ENCODE assay signal across 1 cellular context in the genomic region with DNA sequence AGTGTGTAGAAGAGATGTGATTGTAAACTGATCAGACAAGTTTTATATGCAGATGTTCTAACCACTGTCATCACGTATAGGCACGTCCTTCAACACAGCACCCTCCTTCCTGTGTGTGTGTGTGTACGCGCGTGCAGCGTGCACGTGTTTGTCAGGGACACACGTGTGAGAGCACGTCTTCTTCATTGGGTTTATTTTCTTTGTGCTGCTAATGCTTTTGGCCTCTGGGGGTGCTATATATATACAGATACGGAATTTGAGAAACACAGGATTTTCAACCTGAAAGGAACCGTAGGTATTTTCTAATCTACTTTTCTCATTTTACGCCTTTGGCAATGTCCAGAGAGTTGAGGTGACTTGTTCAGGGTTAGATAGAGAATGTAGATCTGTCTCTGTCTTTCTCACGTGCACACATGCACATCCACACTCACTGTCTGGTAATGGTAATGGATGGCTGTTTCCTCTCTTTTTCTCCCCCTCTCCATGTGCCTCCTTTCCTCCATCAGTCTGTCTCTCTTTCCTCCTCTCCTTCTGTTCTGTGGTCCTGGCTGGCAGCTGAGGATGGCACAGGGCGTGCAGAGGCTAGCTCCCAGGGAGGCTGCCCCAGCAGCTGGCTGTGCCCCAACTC.
TF ChIP-seq lines count a peak whose summit lies in the region.

No MANE protein-coding gene starts in this region.

TF ChIP-seq in GM23338, 12 proteins besides CTCF, POLR2A, EP300 and RAD21 (continued from another document):
- TF ChIP-seq, protein P1, sequence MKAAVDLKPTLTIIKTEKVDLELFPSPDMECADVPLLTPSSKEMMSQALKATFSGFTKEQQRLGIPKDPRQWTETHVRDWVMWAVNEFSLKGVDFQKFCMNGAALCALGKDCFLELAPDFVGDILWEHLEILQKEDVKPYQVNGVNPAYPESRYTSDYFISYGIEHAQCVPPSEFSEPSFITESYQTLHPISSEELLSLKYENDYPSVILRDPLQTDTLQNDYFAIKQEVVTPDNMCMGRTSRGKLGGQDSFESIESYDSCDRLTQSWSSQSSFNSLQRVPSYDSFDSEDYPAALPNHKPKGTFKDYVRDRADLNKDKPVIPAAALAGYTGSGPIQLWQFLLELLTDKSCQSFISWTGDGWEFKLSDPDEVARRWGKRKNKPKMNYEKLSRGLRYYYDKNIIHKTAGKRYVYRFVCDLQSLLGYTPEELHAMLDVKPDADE (IDR thresholded peaks at IDR 0.05), result no peak
- TF ChIP-seq ZNF331 (CRISPR knock-in tag; IDR thresholded peaks at IDR 0.05; ENCODE audit: low read depth), result no peak
- TF ChIP-seq, protein P2, sequence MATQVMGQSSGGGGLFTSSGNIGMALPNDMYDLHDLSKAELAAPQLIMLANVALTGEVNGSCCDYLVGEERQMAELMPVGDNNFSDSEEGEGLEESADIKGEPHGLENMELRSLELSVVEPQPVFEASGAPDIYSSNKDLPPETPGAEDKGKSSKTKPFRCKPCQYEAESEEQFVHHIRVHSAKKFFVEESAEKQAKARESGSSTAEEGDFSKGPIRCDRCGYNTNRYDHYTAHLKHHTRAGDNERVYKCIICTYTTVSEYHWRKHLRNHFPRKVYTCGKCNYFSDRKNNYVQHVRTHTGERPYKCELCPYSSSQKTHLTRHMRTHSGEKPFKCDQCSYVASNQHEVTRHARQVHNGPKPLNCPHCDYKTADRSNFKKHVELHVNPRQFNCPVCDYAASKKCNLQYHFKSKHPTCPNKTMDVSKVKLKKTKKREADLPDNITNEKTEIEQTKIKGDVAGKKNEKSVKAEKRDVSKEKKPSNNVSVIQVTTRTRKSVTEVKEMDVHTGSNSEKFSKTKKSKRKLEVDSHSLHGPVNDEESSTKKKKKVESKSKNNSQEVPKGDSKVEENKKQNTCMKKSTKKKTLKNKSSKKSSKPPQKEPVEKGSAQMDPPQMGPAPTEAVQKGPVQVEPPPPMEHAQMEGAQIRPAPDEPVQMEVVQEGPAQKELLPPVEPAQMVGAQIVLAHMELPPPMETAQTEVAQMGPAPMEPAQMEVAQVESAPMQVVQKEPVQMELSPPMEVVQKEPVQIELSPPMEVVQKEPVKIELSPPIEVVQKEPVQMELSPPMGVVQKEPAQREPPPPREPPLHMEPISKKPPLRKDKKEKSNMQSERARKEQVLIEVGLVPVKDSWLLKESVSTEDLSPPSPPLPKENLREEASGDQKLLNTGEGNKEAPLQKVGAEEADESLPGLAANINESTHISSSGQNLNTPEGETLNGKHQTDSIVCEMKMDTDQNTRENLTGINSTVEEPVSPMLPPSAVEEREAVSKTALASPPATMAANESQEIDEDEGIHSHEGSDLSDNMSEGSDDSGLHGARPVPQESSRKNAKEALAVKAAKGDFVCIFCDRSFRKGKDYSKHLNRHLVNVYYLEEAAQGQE (IDR thresholded peaks at IDR 0.05; ENCODE audit: unreplicated experiment), result no peak
TF ChIP-seq in GM23338: peak in this region for 0.
